In the genomic region with DNA sequence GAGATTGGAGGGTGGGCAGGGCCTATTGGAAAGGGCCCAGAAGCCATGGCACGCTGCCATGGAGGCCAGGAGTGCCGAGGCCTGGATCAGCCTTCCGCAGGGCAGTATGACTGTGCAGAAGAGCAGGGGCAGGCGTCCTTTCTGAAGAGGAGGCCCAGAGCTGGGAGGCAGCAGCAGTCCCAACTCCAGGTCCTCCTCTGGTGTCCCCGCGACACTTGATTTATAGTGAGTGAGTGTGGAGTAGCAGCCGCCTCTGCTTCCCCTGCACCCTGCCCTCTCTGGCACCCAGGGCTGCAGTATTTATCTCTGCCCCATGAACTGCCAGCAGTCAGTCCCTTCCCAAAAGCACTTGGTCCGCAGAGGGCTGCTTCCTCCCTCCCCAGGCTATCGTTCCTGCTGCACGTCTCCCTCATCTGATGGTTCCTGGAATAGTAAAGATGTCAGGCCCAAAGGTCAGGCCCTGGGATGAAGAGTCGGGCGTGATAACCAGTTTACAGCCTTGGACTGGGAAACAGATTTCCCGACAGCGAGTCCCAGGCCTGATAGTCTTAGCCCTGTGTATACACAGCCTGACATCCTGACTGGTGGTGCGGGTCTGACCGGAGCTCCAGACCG, we compare ENCODE assay signal across 13 cellular contexts. TPM values are rescaled to one million over a fixed set of nuclear protein-coding genes. Genes with fewer than 3 reads are reported as not detected.
DNase-seq lines count a peak whose midpoint lies in the region; ATAC-seq, FAIRE-seq and TF ChIP-seq lines count a peak whose summit lies in the region.
"Had no signal": no experiment of that assay in that cellular context is flagged by ENCODE, and none has a peak within 500 bp of the region (broad histone marks: within the 10 kb centered on the region; RNA-seq: fewer than 3 reads in every experiment).

No MANE protein-coding gene starts in this region.

- H3K27me3 Mint-ChIP-seq in T-helper 2 cell treated with Interferon-gamma antibody and Interleukin-4, amounts not matched to agents 5 μg/mL and 100 μg/mL, for 36 hours (ENCODE audit: low read depth) = no peaks in the 10 kb centered on the region
- H3K27me3 Mint-ChIP-seq in activated naive CD8-positive, alpha-beta T cell treated with anti-CD3 and anti-CD28 coated beads, Interleukin-2, amount 50 U/mL, for 24 hours = no peaks in the 10 kb centered on the region
- H3K27me3 Mint-ChIP-seq: memory B cell had no signal

- no peak for TF ChIP-seq EP300 in HepG2 (IDR thresholded peaks at IDR 0.05; ENCODE audit: low read depth in 2 of 2, low read length in 2 of 2)
- no peak for TF ChIP-seq EP300 in HepG2 (CRISPR knock-in tag; IDR thresholded peaks at IDR 0.05; ENCODE audit: borderline replicate concordance)
- TF ChIP-seq EP300 in stomach (IDR thresholded peaks at IDR 0.05) = no peak

- in situ Hi-C loops in HepG2 (cut with HindIII; ENCODE audit: extremely low pct_ligation_motif_present, low pct_unique_long_range_greater_than_20kb) = no loop called here

- H2AFZ ChIP-seq in HepG2 (ENCODE audit: low read length) = no peak overlapping the region

- POLR2A ChIA-PET in HepG2 (lab: Yijun Ruan, JAX) = interaction anchor here (1.2 kb wide), 1 partner anchor 10 kb away, joined by 3 read pairs; no protein-coding TSS in a partner anchor

- DNase-seq in T-helper 2 cell treated with Interferon-gamma antibody and Interleukin-4, amounts not matched to agents 5 μg/mL and 100 μg/mL, for 36 hours (ENCODE audit: low spot score) = no peak
- DNase-seq in T-helper 2 cell (no peak), HepG2 (ENCODE audit: low spot score) (no peak), stomach (no peak), occipital lobe (lab: John Stamatoyannopoulos, UW) (no peak), NCI-H510A (lab: John Stamatoyannopoulos, UW) (no peak)
- no peak for DNase-seq in activated naive CD8-positive, alpha-beta T cell treated with anti-CD3 and anti-CD28 coated beads, Interleukin-2, amount 50 U/mL, for 24 hours
- no peak for DNase-seq in stimulated activated CD4-positive, alpha-beta T cell treated with anti-CD3 and anti-CD28 coated beads, Interleukin-2, amount 100 ng/mL, for 24 hours
- DNase-seq: caudate nucleus, NCI-H524 treated with DMSO at 0.1 percent for 48 hours had no signal

- H3K9me3 ChIP-seq in HepG2 (ENCODE audit: low read length) (no peaks in the 10 kb centered on the region), stomach (no peaks in the 10 kb centered on the region)
- H3K9me3 ChIP-seq: A549 had no signal

- H3K79me2 ChIP-seq in HepG2 (ENCODE audit: insufficient read depth, low read length) = no peaks in the 10 kb centered on the region

- no peak for TF ChIP-seq RAD21 in HepG2 (CRISPR knock-in tag; IDR thresholded peaks at IDR 0.05)

- TF ChIP-seq CTCF in HepG2 (CRISPR knock-in tag; IDR thresholded peaks at IDR 0.05) = no peak
- no peak for TF ChIP-seq CTCF in stomach (IDR thresholded peaks at IDR 0.05)

- H3K4me1 Mint-ChIP-seq in T-helper 2 cell treated with Interferon-gamma antibody and Interleukin-4, amounts not matched to agents 5 μg/mL and 100 μg/mL, for 36 hours (ENCODE audit: low read depth) = peaks cover 62% of the 10 kb centered on the region
- peaks cover 67% of the 10 kb centered on the region for H3K4me1 Mint-ChIP-seq in activated naive CD8-positive, alpha-beta T cell treated with anti-CD3 and anti-CD28 coated beads, Interleukin-2, amount 50 U/mL, for 24 hours

- TF ChIP-seq POLR2A in HepG2 (IDR thresholded peaks at IDR 0.05; ENCODE audit: insufficient read depth in 1 of 2, low read depth in 2 of 2, low read length in 2 of 2) (no peak), stomach (IDR thresholded peaks at IDR 0.05) (no peak)

- H3K4me1 ChIP-seq in HepG2 (ENCODE audit: insufficient read depth, low read length) (no peaks in the 10 kb centered on the region), stomach (peaks cover 36 to 95% (median 51%) of the 10 kb centered on the region in 4 donors)

- peaks cover 25% of the 10 kb centered on the region; the same call in 1 of the 2 replicates for H4K20me1 ChIP-seq in HepG2 (ENCODE audit: insufficient read depth, low read length)

- H3K36me3 Mint-ChIP-seq in T-helper 2 cell treated with Interferon-gamma antibody and Interleukin-4, amounts not matched to agents 5 μg/mL and 100 μg/mL, for 36 hours (ENCODE audit: low read depth) = peaks cover 29% of the 10 kb centered on the region
- H3K36me3 Mint-ChIP-seq in activated naive CD8-positive, alpha-beta T cell treated with anti-CD3 and anti-CD28 coated beads, Interleukin-2, amount 50 U/mL, for 24 hours (ENCODE audit: low read depth) = peaks cover 19% of the 10 kb centered on the region

- H3K36me3 ChIP-seq in HepG2 (replicated peaks in 1 of 2; ENCODE audit: control insufficient read depth in 1 of 2, insufficient read depth in 2 of 2, low read length in 2 of 2) (peaks cover 25 to 40% of the 10 kb centered on the region in 2 experiments), stomach (peaks cover 9 to 65% (median 43%) of the 10 kb centered on the region in 4 donors)

- no peaks in the 10 kb centered on the region for H3K9me3 Mint-ChIP-seq in T-helper 2 cell treated with Interferon-gamma antibody and Interleukin-4, amounts not matched to agents 5 μg/mL and 100 μg/mL, for 36 hours
- no peaks in the 10 kb centered on the region for H3K9me3 Mint-ChIP-seq in activated naive CD8-positive, alpha-beta T cell treated with anti-CD3 and anti-CD28 coated beads, Interleukin-2, amount 50 U/mL, for 24 hours
- H3K9me3 Mint-ChIP-seq: memory B cell had no signal

- H3K4me2 ChIP-seq in HepG2 (ENCODE audit: low read depth, low read length) = no peak overlapping the region
- H3K4me2 ChIP-seq: A549 had no signal

- H3K27ac ChIP-seq in HepG2 (ENCODE audit: extremely low read length, insufficient read depth, low read length) (no peak overlapping the region), stomach (peak overlapping the region in 4 of 5 donors; percentile 21 to 89 (median 64))

- FAIRE-seq in HepG2 (lab: Jason Lieb, UNC) = no peak
- FAIRE-seq: A549, GM18507 had no signal

- H3K4me3 ChIP-seq in HepG2 (replicated peaks in 1 of 3; ENCODE audit: insufficient read depth in 1 of 3, low read depth in 2 of 3, low read length in 3 of 3) (no peak overlapping the region), stomach (no peak overlapping the region)
- H3K4me3 ChIP-seq: A549 had no signal

- intact Hi-C loops in HepG2 (cut with micrococcal nuclease; ENCODE audit: unreplicated experiment) (no loop called here), stomach (cut with DNase I; ENCODE audit: low total_unique reads) (no loop called here)

- H3K4me3 Mint-ChIP-seq in T-helper 2 cell treated with Interferon-gamma antibody and Interleukin-4, amounts not matched to agents 5 μg/mL and 100 μg/mL, for 36 hours = no peak overlapping the region
- H3K4me3 Mint-ChIP-seq in activated naive CD8-positive, alpha-beta T cell treated with anti-CD3 and anti-CD28 coated beads, Interleukin-2, amount 50 U/mL, for 24 hours = no peak overlapping the region
- H3K4me3 Mint-ChIP-seq: memory B cell had no signal

- ATAC-seq in activated naive CD8-positive, alpha-beta T cell treated with anti-CD3 and anti-CD28 coated beads, Interleukin-2, amount 50 U/mL, for 24 hours = no peak
- no peak for ATAC-seq in HepG2

- 94% methylated on average over 17 of the region's 17 CpGs for WGBS in HepG2 (ENCODE audit: low lambda C conversion rate)
- WGBS in stomach, 5 donors = 74 to 87% (median 77%) methylated on average over 17 of the region's 17 CpGs

- H3K9ac ChIP-seq in HepG2 (ENCODE audit: insufficient read depth, low read depth, low read length) = no peak overlapping the region

- CTCF ChIA-PET in HepG2 (lab: Yijun Ruan, JAX; ENCODE audit: low intra/inter-chr PET ratio, low total read pairs) = interaction anchor here (0.9 to 1.8 kb wide), 2 partner anchors 10 to 51 kb away, joined by 3 to 12 read pairs; no protein-coding TSS in a partner anchor

- H3K27me3 ChIP-seq in HepG2 (ENCODE audit: control insufficient read depth in 1 of 2, insufficient read depth in 2 of 2, low read length in 2 of 2) = no peaks in the 10 kb centered on the region
- no peaks in the 10 kb centered on the region for H3K27me3 ChIP-seq in stomach

- BruUV-seq in HepG2 (replicated peaks; lab: Mats Ljungman, UMichigan) = no TSS peak

- peak overlapping the region; percentile 72 for H3K27ac Mint-ChIP-seq in T-helper 2 cell treated with Interferon-gamma antibody and Interleukin-4, amounts not matched to agents 5 μg/mL and 100 μg/mL, for 36 hours
- peak overlapping the region; percentile 27 for H3K27ac Mint-ChIP-seq in activated naive CD8-positive, alpha-beta T cell treated with anti-CD3 and anti-CD28 coated beads, Interleukin-2, amount 50 U/mL, for 24 hours
- H3K27ac Mint-ChIP-seq: memory B cell had no signal

RNA-seq across cellular contexts. Expression of a gene that starts 32.9 kb away (rescaled TPM):
- 18.8 and 25.9 TPM in 2 replicates for total RNA-seq in HepG2 (2016; rRNA removed; fragmentation: Illumina TruSeq; extraction: Trizol)
- total RNA-seq in HepG2 (2016; cell fraction: cytosol; rRNA removed; fragmentation: Illumina TruSeq; extraction: Trizol; ENCODE audit: low read depth) = 10.8 and 10.9 TPM in 2 replicates
- total RNA-seq in HepG2 (2016; cell fraction: insoluble cytoplasmic fraction; rRNA removed; fragmentation: Illumina TruSeq; extraction: Trizol) = 14.8 and 27.5 TPM in 2 replicates
- total RNA-seq in HepG2 (2016; cell fraction: membrane; rRNA removed; fragmentation: Illumina TruSeq; extraction: Trizol) = 11.3 and 11.9 TPM in 2 replicates
- 27.4 and 30.7 TPM in 2 replicates for total RNA-seq in HepG2 (2016; cell fraction: nucleus; rRNA removed; fragmentation: Illumina TruSeq; extraction: Trizol)
- 31.5 and 42.3 TPM in 2 replicates for polyA plus RNA-seq in HepG2 (2011; rRNA removed)
- 30.6 and 33.0 TPM in 2 replicates for polyA plus RNA-seq in HepG2 (2011; cell fraction: cytosol; rRNA removed)
- 151 and 153 TPM in 2 replicates for polyA plus RNA-seq in HepG2 (2011; cell fraction: nucleus; rRNA removed)
- 18.3 and 27.7 TPM in 2 replicates for polyA plus RNA-seq in HepG2 (2012)
- 2.9 and 3.9 TPM in 2 replicates for polyA plus RNA-seq in HepG2 (2016; cell fraction: cytosol; fragmentation: Illumina TruSeq; extraction: Trizol; ENCODE audit: low read depth)
- 12.8 and 16.5 TPM in 2 replicates for polyA plus RNA-seq in HepG2 (2016; cell fraction: insoluble cytoplasmic fraction; fragmentation: Illumina TruSeq; extraction: Trizol; ENCODE audit: low read depth)
- 6.1 and 6.7 TPM in 2 replicates for polyA plus RNA-seq in HepG2 (2016; cell fraction: membrane; fragmentation: Illumina TruSeq; extraction: Trizol; ENCODE audit: low read depth)
- polyA plus RNA-seq in HepG2 (2016; cell fraction: nucleus; fragmentation: Illumina TruSeq; extraction: Trizol; ENCODE audit: insufficient read depth, low read depth) = 50.4 and 56.8 TPM in 2 replicates
- polyA minus RNA-seq in HepG2 (2011; rRNA and poly(A)+ RNA removed; ENCODE audit: low replicate concordance) = 49.2 and 54.3 TPM in 2 replicates
- 13.6 and 15.2 TPM in 2 replicates for polyA minus RNA-seq in HepG2 (2011; cell fraction: cytosol; rRNA and poly(A)+ RNA removed)
- polyA minus RNA-seq in HepG2 (2011; cell fraction: nucleus; rRNA and poly(A)+ RNA removed) = 58.3 and 63.7 TPM in 2 replicates
- total RNA-seq in stomach = 100 to 1,000 TPM in 2 of 5 donors, 10 to 100 TPM in 3; 27.8 to 209 (median 41.7) TPM
- 10 to 100 TPM; 11.9 to 19.1 (median 14.9) TPM for polyA plus RNA-seq in stomach
- total RNA-seq in occipital lobe = 39.0 TPM

RNA-seq across cellular contexts. Expression of a gene that starts 51.5 kb away (rescaled TPM):
- total RNA-seq in HepG2 (2016; rRNA removed; fragmentation: Illumina TruSeq; extraction: Trizol) (0.66 and 0.77 TPM in 2 replicates), stomach (10 to 100 TPM; 48.4 to 62.9 (median 52.2) TPM), occipital lobe (8.3 TPM)
- total RNA-seq in HepG2 (2016; cell fraction: cytosol; rRNA removed; fragmentation: Illumina TruSeq; extraction: Trizol; ENCODE audit: low read depth) = 0.30 and 0.35 TPM in 2 replicates
- 0.59 and 0.95 TPM in 2 replicates for total RNA-seq in HepG2 (2016; cell fraction: insoluble cytoplasmic fraction; rRNA removed; fragmentation: Illumina TruSeq; extraction: Trizol)
- total RNA-seq in HepG2 (2016; cell fraction: membrane; rRNA removed; fragmentation: Illumina TruSeq; extraction: Trizol) = 0.83 and 0.93 TPM in 2 replicates
- 0.66 and 1.2 TPM in 2 replicates for total RNA-seq in HepG2 (2016; cell fraction: nucleus; rRNA removed; fragmentation: Illumina TruSeq; extraction: Trizol)
- polyA plus RNA-seq in HepG2 (2011; rRNA removed) (2.4 and 3.2 TPM in 2 replicates), stomach (10 to 100 TPM; 18.7 to 46.9 (median 39.7) TPM)
- polyA plus RNA-seq in HepG2 (2011; cell fraction: cytosol; rRNA removed) = 2.4 and 2.6 TPM in 2 replicates
- polyA plus RNA-seq in HepG2 (2011; cell fraction: nucleus; rRNA removed) = 4.1 and 5.9 TPM in 2 replicates
- 0.94 and 3.5 TPM in 2 replicates for polyA plus RNA-seq in HepG2 (2012)
- 0.05 and 0.10 TPM in 2 replicates for polyA plus RNA-seq in HepG2 (2016; cell fraction: cytosol; fragmentation: Illumina TruSeq; extraction: Trizol; ENCODE audit: low read depth)
- 0.32 and 0.52 TPM in 2 replicates for polyA plus RNA-seq in HepG2 (2016; cell fraction: insoluble cytoplasmic fraction; fragmentation: Illumina TruSeq; extraction: Trizol; ENCODE audit: low read depth)
- 0.27 and 0.28 TPM in 2 replicates for polyA plus RNA-seq in HepG2 (2016; cell fraction: membrane; fragmentation: Illumina TruSeq; extraction: Trizol; ENCODE audit: low read depth)
- 1.1 and 1.3 TPM in 2 replicates for polyA plus RNA-seq in HepG2 (2016; cell fraction: nucleus; fragmentation: Illumina TruSeq; extraction: Trizol; ENCODE audit: insufficient read depth, low read depth)
- 11.0 and 18.7 TPM in 2 replicates for polyA minus RNA-seq in HepG2 (2011; rRNA and poly(A)+ RNA removed; ENCODE audit: low replicate concordance)
- 6.9 and 7.9 TPM in 2 replicates for polyA minus RNA-seq in HepG2 (2011; cell fraction: cytosol; rRNA and poly(A)+ RNA removed)
- 3.5 and 5.2 TPM in 2 replicates for polyA minus RNA-seq in HepG2 (2011; cell fraction: nucleus; rRNA and poly(A)+ RNA removed)
